In genomic region chr10:8044331-8044907, GRCh38 we compare ENCODE assay signal across 11 cellular contexts. TPM values are rescaled to one million over a fixed set of nuclear protein-coding genes. Genes with fewer than 3 reads are reported as not detected.
A peak's percentile ranks its signal among the peaks of the same experiment; 100 is the strongest.
DNase-seq lines count a peak whose midpoint lies in the region; ATAC-seq, FAIRE-seq and TF ChIP-seq lines count a peak whose summit lies in the region.
"Had no signal": no experiment of that assay in that cellular context is flagged by ENCODE, and none has a peak within 500 bp of the region (broad histone marks: within the 10 kb centered on the region; RNA-seq: fewer than 3 reads in every experiment).

No MANE protein-coding gene starts in this region.

- peaks cover 31% of the 10 kb centered on the region for H3K4me1 Mint-ChIP-seq in activated T-helper 17 cell treated with anti-CD3 and anti-CD28 coated beads, Interleukin-2, amount 50 U/mL, for 72 hours
- peaks cover 66% of the 10 kb centered on the region for H3K4me1 Mint-ChIP-seq in mesothelial cell of epicardium

- TF ChIP-seq EP300 in HepG2 (IDR thresholded peaks at IDR 0.05; ENCODE audit: low read depth in 2 of 2, low read length in 2 of 2) (no peak), HepG2 (CRISPR knock-in tag; IDR thresholded peaks at IDR 0.05; ENCODE audit: borderline replicate concordance) (no peak), sigmoid colon (IDR thresholded peaks at IDR 0.05) (no peak)

- peaks cover 16% of the 10 kb centered on the region for H3K36me3 Mint-ChIP-seq in activated T-helper 17 cell treated with anti-CD3 and anti-CD28 coated beads, Interleukin-2, amount 50 U/mL, for 72 hours (ENCODE audit: low read depth)
- H3K36me3 Mint-ChIP-seq in mesothelial cell of epicardium = no peaks in the 10 kb centered on the region

- intact Hi-C loops in HepG2 (cut with micrococcal nuclease; ENCODE audit: unreplicated experiment) (no loop called here), right lobe of liver (cut with DNase I) (no loop called here), sigmoid colon (cut with DNase I) (no loop called here)

- no TSS peak for BruUV-seq in HepG2 (replicated peaks; lab: Mats Ljungman, UMichigan)

- DNase-seq in HepG2 (ENCODE audit: low spot score) (no peak), right lobe of liver (no peak), mesothelial cell of epicardium (ENCODE audit: low spot score in 2 of 2, unreplicated experiment in 2 of 2) (no peak), sigmoid colon (no peak), epidermal melanocyte (ENCODE audit: insufficient read length, low spot score) (no peak)
- DNase-seq in activated CD4-positive, CD25-positive, alpha-beta regulatory T cell treated with anti-CD3 and anti-CD28 coated beads, Interleukin-2, amount 50 U/mL, for 72 hours = no peak
- DNase-seq: NCI-H345; stimulated activated naive CD4-positive, alpha-beta T cell treated with Interleukin-2 at 50 U/mL for 16 hours had no signal

- no peaks in the 10 kb centered on the region for H3K9me3 ChIP-seq in HepG2 (ENCODE audit: low read length)
- H3K9me3 ChIP-seq in right lobe of liver = no peaks in the 10 kb centered on the region
- H3K9me3 ChIP-seq in sigmoid colon = no peaks in the 10 kb centered on the region

- H3K27me3 Mint-ChIP-seq in activated T-helper 17 cell treated with anti-CD3 and anti-CD28 coated beads, Interleukin-2, amount 50 U/mL, for 72 hours = peaks cover 89% of the 10 kb centered on the region
- H3K27me3 Mint-ChIP-seq in mesothelial cell of epicardium (ENCODE audit: low read depth) = peaks cover 96% of the 10 kb centered on the region

- H2AFZ ChIP-seq in HepG2 (ENCODE audit: low read length) = no peak overlapping the region

- H3K4me3 ChIP-seq in HepG2 (replicated peaks in 1 of 3; ENCODE audit: insufficient read depth in 1 of 3, low read depth in 2 of 3, low read length in 3 of 3) (no peak overlapping the region), right lobe of liver (no peak overlapping the region), sigmoid colon (no peak overlapping the region)

- ATAC-seq in HepG2 = no peak
- no peak for ATAC-seq in right lobe of liver
- no peak for ATAC-seq in activated T-helper 17 cell treated with anti-CD3 and anti-CD28 coated beads, Interleukin-2, amount 50 U/mL, for 72 hours (replicated peaks)
- no peak for ATAC-seq in GM19452 (IDR thresholded peaks at IDR 0.05; ENCODE audit: unreplicated experiment)

- CTCF ChIA-PET in HepG2 (lab: Yijun Ruan, JAX; ENCODE audit: low intra/inter-chr PET ratio, low total read pairs) = no interaction called here

- 9% methylated on average over 12 of the region's 12 CpGs for WGBS in HepG2 (ENCODE audit: low lambda C conversion rate)
- 6% methylated on average over 12 of the region's 12 CpGs for WGBS in right lobe of liver (ENCODE audit: insufficient coverage, low coverage, low lambda C conversion rate, missing lambda C conversion rate)
- 8 to 9% methylated on average over 12 of the region's 12 CpGs for WGBS in sigmoid colon, 2 donors

- peaks cover 33 to 94% of the 10 kb centered on the region in 2 experiments for H3K27me3 ChIP-seq in HepG2 (ENCODE audit: control insufficient read depth in 1 of 2, insufficient read depth in 2 of 2, low read length in 2 of 2)
- peaks cover 14 to 75% of the 10 kb centered on the region in 2 donors for H3K27me3 ChIP-seq in right lobe of liver
- H3K27me3 ChIP-seq in sigmoid colon = peaks cover 76 to 100% (median 97%) of the 10 kb centered on the region in 3 donors

- H3K27ac ChIP-seq in HepG2 (ENCODE audit: extremely low read length, insufficient read depth, low read length) (no peak overlapping the region), right lobe of liver (no peak overlapping the region), sigmoid colon (no peak overlapping the region)

- H3K4me3 Mint-ChIP-seq in activated T-helper 17 cell treated with anti-CD3 and anti-CD28 coated beads, Interleukin-2, amount 50 U/mL, for 72 hours = peak overlapping the region; percentile 63
- peak overlapping the region; percentile 72 for H3K4me3 Mint-ChIP-seq in mesothelial cell of epicardium

- TF ChIP-seq RAD21 in HepG2 (CRISPR knock-in tag; IDR thresholded peaks at IDR 0.05) = no peak

- in situ Hi-C loops in HepG2 (cut with HindIII; ENCODE audit: extremely low pct_ligation_motif_present, low pct_unique_long_range_greater_than_20kb) = no loop called here

- no peaks in the 10 kb centered on the region for H3K79me2 ChIP-seq in HepG2 (ENCODE audit: insufficient read depth, low read length)

- H3K36me3 ChIP-seq in HepG2 (replicated peaks in 1 of 2; ENCODE audit: control insufficient read depth in 1 of 2, insufficient read depth in 2 of 2, low read length in 2 of 2) = no peaks in the 10 kb centered on the region
- no peaks in the 10 kb centered on the region for H3K36me3 ChIP-seq in right lobe of liver
- H3K36me3 ChIP-seq in sigmoid colon = no peaks in the 10 kb centered on the region

- FAIRE-seq in HepG2 (lab: Jason Lieb, UNC) = no peak
- FAIRE-seq: GM19239 had no signal

- POLR2A ChIA-PET in HepG2 (lab: Yijun Ruan, JAX) = no interaction called here

- no peak overlapping the region for H3K9ac ChIP-seq in HepG2 (ENCODE audit: insufficient read depth, low read depth, low read length)

- H3K4me2 ChIP-seq in HepG2 (ENCODE audit: low read depth, low read length) = peak overlapping the region; percentile 63; the same call in 1 of the 2 replicates

- H4K20me1 ChIP-seq in HepG2 (ENCODE audit: insufficient read depth, low read length) = peaks cover 20% of the 10 kb centered on the region; the same call in 1 of the 2 replicates

- H3K4me1 ChIP-seq in HepG2 (ENCODE audit: insufficient read depth, low read length) (peaks cover 23% of the 10 kb centered on the region), right lobe of liver (peaks cover 0 to 18% (median 6%) of the 10 kb centered on the region in 4 donors), sigmoid colon (peaks cover 0 to 35% (median 28%) of the 10 kb centered on the region in 4 donors)

- TF ChIP-seq CTCF in HepG2 (CRISPR knock-in tag; IDR thresholded peaks at IDR 0.05) = no peak
- TF ChIP-seq CTCF in right lobe of liver (IDR thresholded peaks at IDR 0.05) = no peak
- TF ChIP-seq CTCF in mesothelial cell of epicardium (IDR thresholded peaks at IDR 0.05; ENCODE audit: unreplicated experiment) = no peak
- no peak for TF ChIP-seq CTCF in sigmoid colon (IDR thresholded peaks at IDR 0.05)

- no peak overlapping the region for H3K27ac Mint-ChIP-seq in activated T-helper 17 cell treated with anti-CD3 and anti-CD28 coated beads, Interleukin-2, amount 50 U/mL, for 72 hours
- H3K27ac Mint-ChIP-seq in mesothelial cell of epicardium = no peak overlapping the region

- H3K9me3 Mint-ChIP-seq in activated T-helper 17 cell treated with anti-CD3 and anti-CD28 coated beads, Interleukin-2, amount 50 U/mL, for 72 hours = peaks cover 2% of the 10 kb centered on the region
- no peaks in the 10 kb centered on the region for H3K9me3 Mint-ChIP-seq in mesothelial cell of epicardium

- TF ChIP-seq POLR2A in HepG2 (IDR thresholded peaks at IDR 0.05; ENCODE audit: insufficient read depth in 1 of 2, low read depth in 2 of 2, low read length in 2 of 2) (no peak), right lobe of liver (IDR thresholded peaks at IDR 0.05) (no peak), sigmoid colon (IDR thresholded peaks at IDR 0.05) (no peak)

TF ChIP-seq in HepG2, 621 proteins besides CTCF, POLR2A, EP300 and RAD21:
- no peak for TF ChIP-seq PLSCR1 (CRISPR knock-in tag; IDR thresholded peaks at IDR 0.05; ENCODE audit: borderline replicate concordance)
- TF ChIP-seq ZNF556 (CRISPR knock-in tag; IDR thresholded peaks at IDR 0.05; ENCODE audit: borderline replicate concordance) = no peak
- TF ChIP-seq ATF5 (CRISPR knock-in tag; IDR thresholded peaks at IDR 0.05; ENCODE audit: low read depth) = no peak

RNA-seq across cellular contexts. Expression of gene GATA3, which starts 10.1 kb away (rescaled TPM):
- total RNA-seq in HepG2 (2016; rRNA removed; fragmentation: Illumina TruSeq; extraction: Trizol) = not detected in 2 replicates
- not detected in 2 replicates for total RNA-seq in HepG2 (2016; cell fraction: cytosol; rRNA removed; fragmentation: Illumina TruSeq; extraction: Trizol; ENCODE audit: low read depth)
- not detected in 2 replicates for total RNA-seq in HepG2 (2016; cell fraction: insoluble cytoplasmic fraction; rRNA removed; fragmentation: Illumina TruSeq; extraction: Trizol)
- total RNA-seq in HepG2 (2016; cell fraction: membrane; rRNA removed; fragmentation: Illumina TruSeq; extraction: Trizol) = not detected in 2 replicates
- not detected in 2 replicates for total RNA-seq in HepG2 (2016; cell fraction: nucleus; rRNA removed; fragmentation: Illumina TruSeq; extraction: Trizol)
- polyA plus RNA-seq in HepG2 (2011; rRNA removed) = not detected in 2 replicates
- polyA plus RNA-seq in HepG2 (2011; cell fraction: cytosol; rRNA removed) = not detected in 2 replicates
- not detected in 2 replicates for polyA plus RNA-seq in HepG2 (2011; cell fraction: nucleus; rRNA removed)
- polyA plus RNA-seq in HepG2 (2012) = not detected in 2 replicates
- not detected in 2 replicates for polyA plus RNA-seq in HepG2 (2016; cell fraction: cytosol; fragmentation: Illumina TruSeq; extraction: Trizol; ENCODE audit: low read depth)
- not detected in 2 replicates for polyA plus RNA-seq in HepG2 (2016; cell fraction: insoluble cytoplasmic fraction; fragmentation: Illumina TruSeq; extraction: Trizol; ENCODE audit: low read depth)
- polyA plus RNA-seq in HepG2 (2016; cell fraction: membrane; fragmentation: Illumina TruSeq; extraction: Trizol; ENCODE audit: low read depth) = not detected in 2 replicates
- polyA plus RNA-seq in HepG2 (2016; cell fraction: nucleus; fragmentation: Illumina TruSeq; extraction: Trizol; ENCODE audit: insufficient read depth, low read depth) = not detected in 2 replicates
- polyA minus RNA-seq in HepG2 (2011; rRNA and poly(A)+ RNA removed; ENCODE audit: low replicate concordance) = not detected in 2 replicates
- polyA minus RNA-seq in HepG2 (2011; cell fraction: cytosol; rRNA and poly(A)+ RNA removed) = not detected in 2 replicates
- not detected in 2 replicates for polyA minus RNA-seq in HepG2 (2011; cell fraction: nucleus; rRNA and poly(A)+ RNA removed)
- 1 to 10 TPM in 1 of 6 experiments, under 1 TPM in 4, not detected in 1; 0.26 to 1.0 (median 0.53) TPM for total RNA-seq in right lobe of liver
- total RNA-seq in activated T-helper 17 cell treated with anti-CD3 and anti-CD28 coated beads, Interleukin-2, amount 50 U/mL, for 72 hours = 10 to 100 TPM; 14.2 to 25.2 TPM
- 59.6 to 67.4 TPM (median 63.6 TPM) in 3 replicates for total RNA-seq in mesothelial cell of epicardium
- not detected for total RNA-seq in sigmoid colon
- 1 to 10 TPM in 2 of 3 donors, not detected in 1; 1.2 to 2.1 TPM for polyA plus RNA-seq in sigmoid colon

Comparison
In these comparisons a context has a peak if more than half of its experiments do, and no peak if none do; other contexts are left out.
1. RNA of gene GATA3, which starts 10.1 kb away (total RNA-seq): 59.6 to 67.4 TPM in mesothelial cell of epicardium and 14.2 to 25.2 TPM in activated T-helper 17 cell treated with anti-CD3 and anti-CD28 coated beads, Interleukin-2, amount 50 U/mL, for 72 hours; 0.26 to 1.0 TPM in right lobe of liver, not detected in HepG2 and not detected in sigmoid colon; every median in the first group is over 4 times any median in the second.